ENCODE assay signal across 16 cellular contexts in genomic region chr1:2052096-2052569, GRCh38. TPM values are rescaled to one million over a fixed set of nuclear protein-coding genes. Genes with fewer than 3 reads are reported as not detected.
DNase-seq lines count a peak whose midpoint lies in the region; ATAC-seq and TF ChIP-seq lines count a peak whose summit lies in the region.
"Had no signal": no experiment of that assay in that cellular context is flagged by ENCODE, and none has a peak within 500 bp of the region (broad histone marks: within the 10 kb centered on the region; RNA-seq: fewer than 3 reads in every experiment).

No MANE protein-coding gene starts in this region.

- H3K9me3 ChIP-seq in CD4-positive, alpha-beta memory T cell (ENCODE audit: control insufficient read depth in 1 of 2, low read length in 2 of 2): no peaks in the 10 kb centered on the region
- H3K9me3 ChIP-seq in H9 (ENCODE audit: control insufficient read depth, low read depth, low read length) (no peaks in the 10 kb centered on the region), mammary epithelial cell (replicated peaks; ENCODE audit: insufficient read depth, low read length) (no peaks in the 10 kb centered on the region)
- H3K9me3 ChIP-seq: psoas muscle had no signal

- no peak overlapping the region for H3K4me2 ChIP-seq in H9 (ENCODE audit: insufficient read depth, insufficient read length, low read length)
- H3K4me2 ChIP-seq in mammary epithelial cell (ENCODE audit: insufficient read depth, low read depth, low read length): peak overlapping the region; percentile 93

- DNase-seq in CD4-positive, alpha-beta memory T cell: no peak
- DNase-seq in H9 (no peak), mammary epithelial cell (no peak), anterior cingulate cortex (lab: John Stamatoyannopoulos, UW) (no peak), NCI-H774 (lab: John Stamatoyannopoulos, UW) (no peak)
- DNase-seq: GF-D8, NCI-H1436 treated with DMSO at 0.1 percent for 48 hours, NCI-H510A, psoas muscle, SW 1271, WERI-Rb-1 had no signal

- no peak overlapping the region for H3T11ph ChIP-seq in H9 (ENCODE audit: low read length)

- ATAC-seq in HG02840 (IDR thresholded peaks at IDR 0.05; ENCODE audit: low FRiP score, unreplicated experiment): no peak
- ATAC-seq: Panc1, psoas muscle had no signal

- H2AFZ ChIP-seq in H9 (ENCODE audit: low read length): no peak overlapping the region
- no peak overlapping the region for H2AFZ ChIP-seq in mammary epithelial cell (ENCODE audit: low read depth, low read length)

- H3K23ac ChIP-seq in H9 (ENCODE audit: insufficient read length, low read depth, low read length): no peak overlapping the region

- no peak overlapping the region for H3K14ac ChIP-seq in H9 (ENCODE audit: insufficient read depth, low read length)

- intact Hi-C loops in CD4-positive, alpha-beta memory T cell (cut with micrococcal nuclease): no loop called here
- intact Hi-C loops in mammary epithelial cell (cut with micrococcal nuclease): no loop called here

- H3K79me1 ChIP-seq in H9 (ENCODE audit: insufficient read depth, low read depth, low read length, poor library complexity, severe bottlenecking): no peaks in the 10 kb centered on the region

- H4K5ac ChIP-seq in H9 (ENCODE audit: insufficient read length, low read depth, low read length): no peak overlapping the region

- H2AK5ac ChIP-seq in H9 (ENCODE audit: insufficient read length, low read length): no peak overlapping the region

- no peak overlapping the region for H3K56ac ChIP-seq in H9 (ENCODE audit: insufficient read length, low read depth, low read length)

- H3K27me3 Mint-ChIP-seq in CD4-positive, alpha-beta memory T cell: peaks cover 0 to 4% of the 10 kb centered on the region in 2 donors
- H3K27me3 Mint-ChIP-seq in H9 (ENCODE audit: low read depth) (peaks cover 10% of the 10 kb centered on the region), nephron (ENCODE audit: low read depth) (peaks cover 62% of the 10 kb centered on the region)

- H3K36me3 ChIP-seq in CD4-positive, alpha-beta memory T cell (ENCODE audit: insufficient read depth, low read length): peaks cover 4% of the 10 kb centered on the region
- H3K36me3 ChIP-seq in mammary epithelial cell (ENCODE audit: insufficient read depth, low read length): peaks cover 2% of the 10 kb centered on the region

- H3K9ac ChIP-seq in H9 (ENCODE audit: extremely low read depth, insufficient read length, low read length) (no peak overlapping the region), mammary epithelial cell (ENCODE audit: insufficient read depth, low read length) (no peak overlapping the region)

- H3K79me2 ChIP-seq in H9 (ENCODE audit: insufficient read depth, low read length) (peaks cover 2% of the 10 kb centered on the region; the same call in 1 of the 2 replicates), mammary epithelial cell (ENCODE audit: insufficient read depth, low read length) (peaks cover 43% of the 10 kb centered on the region)

- H2BK12ac ChIP-seq in H9 (ENCODE audit: insufficient read length, low read depth, low read length): no peak overlapping the region

- no peak for TF ChIP-seq CTCF in H9 (conservative IDR thresholded peaks at IDR 0.05)
- TF ChIP-seq CTCF in mammary epithelial cell (conservative IDR thresholded peaks at IDR 0.05 in 1 of 2, IDR thresholded peaks at IDR 0.05 in 1 of 2; ENCODE audit: extremely low read depth in 1 of 2, insufficient read depth in 1 of 2, low read depth in 1 of 2, low read length in 2 of 2): no peak
- TF ChIP-seq CTCF in nephron (IDR thresholded peaks at IDR 0.05; ENCODE audit: unreplicated experiment in 3 of 3): no peak

- no peaks in the 10 kb centered on the region for H3K9me3 Mint-ChIP-seq in CD4-positive, alpha-beta memory T cell
- H3K9me3 Mint-ChIP-seq in H9: no peaks in the 10 kb centered on the region; a peak in 1 of 5 replicates
- H3K9me3 Mint-ChIP-seq in nephron: no peaks in the 10 kb centered on the region

- peaks cover 10% of the 10 kb centered on the region for H3K23me2 ChIP-seq in H9 (ENCODE audit: insufficient read length, low read depth, low read length, poor library complexity, severe bottlenecking)

- in situ Hi-C loops in mammary epithelial cell (cut with MboI; ENCODE audit: low sequenced_read_pairs in 2 of 2): no loop called here

- no peak overlapping the region for H3K27ac ChIP-seq in CD4-positive, alpha-beta memory T cell (ENCODE audit: low read depth, low read length)
- H3K27ac ChIP-seq in H9 (ENCODE audit: insufficient read length, low read depth, low read length) (no peak overlapping the region), mammary epithelial cell (ENCODE audit: insufficient read depth, low read depth, low read length) (no peak overlapping the region)
- H3K27ac ChIP-seq: cardiac muscle cell, psoas muscle, WERI-Rb-1 had no signal

- H2BK20ac ChIP-seq in H9 (ENCODE audit: low read depth, low read length, poor library complexity, severe bottlenecking): no peak overlapping the region

- no peak overlapping the region for H2BK120ac ChIP-seq in H9 (ENCODE audit: low read depth, low read length, poor library complexity, severe bottlenecking)

- H3K4me1 ChIP-seq in CD4-positive, alpha-beta memory T cell (ENCODE audit: insufficient read depth, low read length): peaks cover 20% of the 10 kb centered on the region
- H3K4me1 ChIP-seq in H9 (ENCODE audit: insufficient read depth, low read length): no peaks in the 10 kb centered on the region; the same call in 1 of the 2 replicates
- H3K4me1 ChIP-seq in mammary epithelial cell (ENCODE audit: insufficient read depth, low read length): peaks cover 13% of the 10 kb centered on the region
- H3K4me1 ChIP-seq: psoas muscle had no signal

- no peak overlapping the region for H4K8ac ChIP-seq in H9 (replicated peaks; ENCODE audit: insufficient read length, low read depth, low read length)

- H2BK5ac ChIP-seq in H9 (ENCODE audit: insufficient read length, low read length): no peak overlapping the region

- CTCF ChIA-PET in CD4-positive, alpha-beta memory T cell (lab: Charles Lee; ENCODE audit: partially characterized antibody): no interaction called here
- CTCF ChIA-PET in mammary epithelial cell (lab: Charles Lee; ENCODE audit: low non-redundant PET): no interaction called here

- H4K20me1 ChIP-seq in H9 (ENCODE audit: control insufficient read depth, insufficient read depth, insufficient read length) (no peaks in the 10 kb centered on the region), mammary epithelial cell (ENCODE audit: insufficient read depth, low read length) (no peaks in the 10 kb centered on the region)

- dilution Hi-C loops in mammary epithelial cell (cut with HindIII; ENCODE audit: low sequenced_read_pairs): no loop called here

- no peak overlapping the region for H2BK15ac ChIP-seq in H9 (ENCODE audit: low read depth, low read length)

- peaks cover 0 to 13% of the 10 kb centered on the region in 2 donors for H3K36me3 Mint-ChIP-seq in CD4-positive, alpha-beta memory T cell
- H3K36me3 Mint-ChIP-seq in H9 (ENCODE audit: insufficient read depth in 1 of 3, low read depth in 3 of 3) (peaks cover 6 to 16% (median 16%) of the 10 kb centered on the region in 3 experiments), nephron (ENCODE audit: low read depth) (no peaks in the 10 kb centered on the region)

- no peak overlapping the region for H3K4ac ChIP-seq in H9 (ENCODE audit: low read depth, low read length)

- POLR2A ChIA-PET in CD4-positive, alpha-beta memory T cell (lab: Charles Lee; ENCODE audit: partially characterized antibody): no interaction called here

- BruUV-seq in mammary epithelial cell (replicated peaks; lab: Mats Ljungman, UMichigan): no TSS peak

- peaks cover 5 to 34% (median 13%) of the 10 kb centered on the region in 4 donors for H3K4me1 Mint-ChIP-seq in CD4-positive, alpha-beta memory T cell
- H3K4me1 Mint-ChIP-seq in H9: peaks cover 14 to 23% of the 10 kb centered on the region in 2 experiments
- no peaks in the 10 kb centered on the region for H3K4me1 Mint-ChIP-seq in nephron

- no peaks in the 10 kb centered on the region for H3K27me3 ChIP-seq in CD4-positive, alpha-beta memory T cell (ENCODE audit: insufficient read depth, low read length)
- no peaks in the 10 kb centered on the region for H3K27me3 ChIP-seq in H9 (ENCODE audit: insufficient read depth, low read length)
- H3K27me3 ChIP-seq in mammary epithelial cell (ENCODE audit: insufficient read depth, low read length): no peaks in the 10 kb centered on the region

- H3K4me3 ChIP-seq in CD4-positive, alpha-beta memory T cell (ENCODE audit: low read length in 2 of 2): no peak overlapping the region
- no peak overlapping the region for H3K4me3 ChIP-seq in mammary epithelial cell (replicated peaks in 1 of 3; ENCODE audit: insufficient read depth in 1 of 3, low read depth in 2 of 3, low read length in 3 of 3)
- H3K4me3 ChIP-seq: psoas muscle had no signal

- H4K91ac ChIP-seq in H9 (ENCODE audit: insufficient read length, low read depth, low read length): no peak overlapping the region

- peak overlapping the region in 7 of 8 donors; percentile 49 to 83 (median 67) for H3K4me3 Mint-ChIP-seq in CD4-positive, alpha-beta memory T cell
- H3K4me3 Mint-ChIP-seq in H9: peak overlapping the region; percentile 65 to 80; a peak in 4 of 5 replicates
- peak overlapping the region; percentile 11 to 70 (median 68) for H3K4me3 Mint-ChIP-seq in nephron

- H3K18ac ChIP-seq in H9 (ENCODE audit: insufficient read length, low read depth, low read length): no peak overlapping the region

- peak overlapping the region in 3 of 7 donors; percentile 8 to 72 (median 29) for H3K27ac Mint-ChIP-seq in CD4-positive, alpha-beta memory T cell
- H3K27ac Mint-ChIP-seq in H9 (0 out of 7 replicates have a peak overlapping the region, but pooled peaks of 1 of the 3 experiments have one; percentile 7), nephron (no peak overlapping the region)

- no CpG with 5 or more reads among the region's 13 CpGs for WGBS in H9 (ENCODE audit: extremely low coverage, insufficient read length, low lambda C conversion rate)
- WGBS in mammary epithelial cell (ENCODE audit: low coverage, missing lambda C conversion rate): 98% methylated on average over 7 of the region's 13 CpGs

RNA-seq across cellular contexts. Expression of gene PRKCZ, which starts 1.9 kb away (rescaled TPM):
- total RNA-seq in CD4-positive, alpha-beta memory T cell: 10 to 100 TPM; 32.5 to 40.7 TPM
- 10 to 100 TPM; 13.5 TPM for polyA plus RNA-seq in CD4-positive, alpha-beta memory T cell
- 42.0 and 48.4 TPM in 2 replicates for total RNA-seq in H9 (2021)
- total RNA-seq in mammary epithelial cell: 10 to 100 TPM; 27.0 to 42.2 TPM
- 34.4 TPM for polyA plus RNA-seq in mammary epithelial cell
- polyA minus RNA-seq in mammary epithelial cell: 118 TPM

RNA-seq across cellular contexts. Expression of gene GABRD, which starts 33.0 kb away (rescaled TPM):
- not detected for total RNA-seq in CD4-positive, alpha-beta memory T cell
- not detected for polyA plus RNA-seq in CD4-positive, alpha-beta memory T cell
- 0.59 and 0.83 TPM in 2 replicates for total RNA-seq in H9 (2021)
- total RNA-seq in mammary epithelial cell: not detected
- polyA plus RNA-seq in mammary epithelial cell: not detected
- not detected for polyA minus RNA-seq in mammary epithelial cell
- total RNA-seq: cardiac muscle cell had no signal
- polyA plus RNA-seq: cardiac muscle cell had no signal

RNA-seq across cellular contexts. Expression of gene CFAP74, which starts 48.5 kb away (rescaled TPM):
- total RNA-seq in CD4-positive, alpha-beta memory T cell: not detected
- not detected for polyA plus RNA-seq in CD4-positive, alpha-beta memory T cell
- total RNA-seq in H9 (2021): 0.28 and 0.44 TPM in 2 replicates
- under 1 TPM in 1 of 2 donors, not detected in 1; 0.07 TPM for total RNA-seq in mammary epithelial cell
- polyA plus RNA-seq in mammary epithelial cell: not detected
- not detected for polyA minus RNA-seq in mammary epithelial cell
- total RNA-seq: mucosa of gallbladder, psoas muscle had no signal
